Comparison of ENCODE assay signal across 11 cellular contexts in the genomic region with DNA sequence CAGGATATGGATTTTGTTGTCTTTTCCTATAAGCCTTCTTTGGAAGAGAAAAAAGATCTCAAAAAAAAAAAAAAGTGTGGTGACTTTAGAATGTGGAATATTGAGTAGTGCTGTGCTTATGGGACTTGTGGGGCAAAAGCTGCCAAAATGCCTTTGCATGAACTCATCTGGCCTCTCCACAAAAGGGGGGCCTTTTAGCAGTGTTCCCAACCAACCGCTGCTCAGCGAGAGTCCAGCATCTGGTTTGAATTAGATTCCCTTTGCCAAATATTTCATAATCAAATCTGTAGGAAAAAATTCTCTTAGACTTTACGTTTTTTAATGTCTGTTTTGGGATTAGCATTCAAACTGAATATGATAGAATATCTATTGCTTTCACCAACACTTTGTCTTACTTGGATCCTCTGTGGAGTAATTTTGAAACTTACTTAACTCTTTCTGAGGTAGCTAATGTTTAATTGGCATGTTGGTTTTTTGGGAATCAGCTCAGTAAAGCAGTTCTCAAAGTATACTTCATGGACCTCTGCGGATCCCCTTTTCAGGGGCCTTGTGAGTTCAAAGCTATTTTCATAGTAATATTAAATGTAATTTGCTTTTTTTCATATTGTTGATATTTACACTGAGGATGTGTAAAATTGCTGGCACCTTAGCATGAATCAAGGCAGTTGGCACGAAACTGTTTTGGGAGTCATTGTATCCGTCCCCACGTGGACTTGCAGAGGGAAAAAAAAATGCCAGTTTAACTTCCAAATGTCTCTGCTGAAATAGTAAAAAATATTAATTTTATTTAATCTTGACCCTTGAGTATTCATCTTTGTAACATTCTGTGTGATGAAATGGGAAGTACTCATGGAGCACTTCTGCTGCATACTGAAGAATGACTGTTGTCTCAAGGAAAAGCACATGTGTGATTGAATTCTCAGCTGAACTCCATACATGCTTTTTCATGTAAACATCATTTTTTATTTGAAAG. TPM values are rescaled to one million over a fixed set of nuclear protein-coding genes. Genes with fewer than 3 reads are reported as not detected.
DNase-seq lines count a peak whose midpoint lies in the region; ATAC-seq and TF ChIP-seq lines count a peak whose summit lies in the region.
"Had no signal": no experiment of that assay in that cellular context is flagged by ENCODE, and none has a peak within 500 bp of the region (broad histone marks: within the 10 kb centered on the region; RNA-seq: fewer than 3 reads in every experiment).

No MANE protein-coding gene starts in this region.

- TF ChIP-seq POLR2A in lower leg skin (IDR thresholded peaks at IDR 0.05) = no peak

- no peaks in the 10 kb centered on the region for H3K27me3 ChIP-seq in tibial artery
- H3K27me3 ChIP-seq: neutrophil had no signal

- peak overlapping the region in 1 of 2 donors; percentile 55 for H3K27ac ChIP-seq in tibial artery
- H3K27ac ChIP-seq: neutrophil had no signal

- TF ChIP-seq CTCF in HFF-Myc (IDR thresholded peaks at IDR 0.05; ENCODE audit: low read depth, low read length, missing control alignments) = no peak
- TF ChIP-seq CTCF in cardiac fibroblast (IDR thresholded peaks at IDR 0.05; ENCODE audit: low read depth, low read length) = no peak
- TF ChIP-seq CTCF in lower leg skin (IDR thresholded peaks at IDR 0.05) = no peak
- TF ChIP-seq CTCF in tibial artery (IDR thresholded peaks at IDR 0.05) = no peak

- H3K9me3 ChIP-seq in tibial artery = no peaks in the 10 kb centered on the region
- H3K9me3 ChIP-seq: neutrophil had no signal

- 36 to 37% methylated on average over 7 of the region's 7 CpGs for WGBS in lower leg skin, 2 donors

- peaks cover 0 to 4% (median 0%) of the 10 kb centered on the region in 3 donors for H3K36me3 ChIP-seq in tibial artery

- no peak overlapping the region for H3K4me3 ChIP-seq in HFF-Myc (replicated peaks; ENCODE audit: low read depth, low read length)
- no peak overlapping the region for H3K4me3 ChIP-seq in cardiac fibroblast (replicated peaks in 1 of 2; ENCODE audit: low read depth in 2 of 2, low read length in 2 of 2)
- H3K4me3 ChIP-seq in lower leg skin (ENCODE audit: low read depth, poor library complexity, severe bottlenecking) = no peak overlapping the region
- H3K4me3 ChIP-seq in tibial artery = no peak overlapping the region

- DNase-seq in HFF-Myc (ENCODE audit: extremely low read depth, low read depth) (peak; percentile 83), cardiac fibroblast (ENCODE audit: low read depth in 2 of 2) (peak; percentile 98), lower leg skin (ENCODE audit: low spot score in 2 of 2) (peak; percentile 66 to 88), tibial artery (peak; percentile 77 to 85), NCI-H510A treated with DMSO at 0.1 percent for 48 hours (lab: John Stamatoyannopoulos, UW) (no peak)
- DNase-seq: activated T-cell treated with anti-CD3 and anti-CD28 coated beads, Interleukin-2, amount 50 U/mL, for 1 hour; MM.1S had no signal

- intact Hi-C loops in lower leg skin (cut with DNase I; ENCODE audit: low total_unique reads) = no loop called here
- intact Hi-C loops in tibial artery (cut with DNase I; ENCODE audit: low total_unique reads) = no loop called here

- H3K4me1 ChIP-seq in tibial artery = peaks cover 0 to 41% (median 23%) of the 10 kb centered on the region in 4 donors

- ATAC-seq in HG02870 (IDR thresholded peaks at IDR 0.05; ENCODE audit: unreplicated experiment) = no peak
- ATAC-seq in HG03469 (IDR thresholded peaks at IDR 0.05; ENCODE audit: unreplicated experiment) = no peak
- ATAC-seq in activated CD4-positive, CD25-positive, alpha-beta regulatory T cell treated with anti-CD3 and anti-CD28 coated beads, Interleukin-2, amount 50 U/mL, for 24 hours = no peak

RNA-seq across cellular contexts. Expression of gene VPS4A, which starts 34.7 kb away (rescaled TPM):
- 10 to 100 TPM; 34.8 to 57.5 (median 35.6) TPM for total RNA-seq in lower leg skin

RNA-seq across cellular contexts. Expression of gene PDF, which starts 54.0 kb away (rescaled TPM):
- 10 to 100 TPM; 17.7 to 20.1 (median 18.1) TPM for total RNA-seq in lower leg skin
